In genomic region chr6:109229536-109229935, GRCh38 we compare ENCODE assay signal across 1 cellular context.
TF ChIP-seq lines count a peak whose summit lies in the region.

No MANE protein-coding gene starts in this region.

TF ChIP-seq in K562, 482 proteins besides CTCF, POLR2A, EP300 and RAD21 (continued from another document):
- TF ChIP-seq, protein P1, sequence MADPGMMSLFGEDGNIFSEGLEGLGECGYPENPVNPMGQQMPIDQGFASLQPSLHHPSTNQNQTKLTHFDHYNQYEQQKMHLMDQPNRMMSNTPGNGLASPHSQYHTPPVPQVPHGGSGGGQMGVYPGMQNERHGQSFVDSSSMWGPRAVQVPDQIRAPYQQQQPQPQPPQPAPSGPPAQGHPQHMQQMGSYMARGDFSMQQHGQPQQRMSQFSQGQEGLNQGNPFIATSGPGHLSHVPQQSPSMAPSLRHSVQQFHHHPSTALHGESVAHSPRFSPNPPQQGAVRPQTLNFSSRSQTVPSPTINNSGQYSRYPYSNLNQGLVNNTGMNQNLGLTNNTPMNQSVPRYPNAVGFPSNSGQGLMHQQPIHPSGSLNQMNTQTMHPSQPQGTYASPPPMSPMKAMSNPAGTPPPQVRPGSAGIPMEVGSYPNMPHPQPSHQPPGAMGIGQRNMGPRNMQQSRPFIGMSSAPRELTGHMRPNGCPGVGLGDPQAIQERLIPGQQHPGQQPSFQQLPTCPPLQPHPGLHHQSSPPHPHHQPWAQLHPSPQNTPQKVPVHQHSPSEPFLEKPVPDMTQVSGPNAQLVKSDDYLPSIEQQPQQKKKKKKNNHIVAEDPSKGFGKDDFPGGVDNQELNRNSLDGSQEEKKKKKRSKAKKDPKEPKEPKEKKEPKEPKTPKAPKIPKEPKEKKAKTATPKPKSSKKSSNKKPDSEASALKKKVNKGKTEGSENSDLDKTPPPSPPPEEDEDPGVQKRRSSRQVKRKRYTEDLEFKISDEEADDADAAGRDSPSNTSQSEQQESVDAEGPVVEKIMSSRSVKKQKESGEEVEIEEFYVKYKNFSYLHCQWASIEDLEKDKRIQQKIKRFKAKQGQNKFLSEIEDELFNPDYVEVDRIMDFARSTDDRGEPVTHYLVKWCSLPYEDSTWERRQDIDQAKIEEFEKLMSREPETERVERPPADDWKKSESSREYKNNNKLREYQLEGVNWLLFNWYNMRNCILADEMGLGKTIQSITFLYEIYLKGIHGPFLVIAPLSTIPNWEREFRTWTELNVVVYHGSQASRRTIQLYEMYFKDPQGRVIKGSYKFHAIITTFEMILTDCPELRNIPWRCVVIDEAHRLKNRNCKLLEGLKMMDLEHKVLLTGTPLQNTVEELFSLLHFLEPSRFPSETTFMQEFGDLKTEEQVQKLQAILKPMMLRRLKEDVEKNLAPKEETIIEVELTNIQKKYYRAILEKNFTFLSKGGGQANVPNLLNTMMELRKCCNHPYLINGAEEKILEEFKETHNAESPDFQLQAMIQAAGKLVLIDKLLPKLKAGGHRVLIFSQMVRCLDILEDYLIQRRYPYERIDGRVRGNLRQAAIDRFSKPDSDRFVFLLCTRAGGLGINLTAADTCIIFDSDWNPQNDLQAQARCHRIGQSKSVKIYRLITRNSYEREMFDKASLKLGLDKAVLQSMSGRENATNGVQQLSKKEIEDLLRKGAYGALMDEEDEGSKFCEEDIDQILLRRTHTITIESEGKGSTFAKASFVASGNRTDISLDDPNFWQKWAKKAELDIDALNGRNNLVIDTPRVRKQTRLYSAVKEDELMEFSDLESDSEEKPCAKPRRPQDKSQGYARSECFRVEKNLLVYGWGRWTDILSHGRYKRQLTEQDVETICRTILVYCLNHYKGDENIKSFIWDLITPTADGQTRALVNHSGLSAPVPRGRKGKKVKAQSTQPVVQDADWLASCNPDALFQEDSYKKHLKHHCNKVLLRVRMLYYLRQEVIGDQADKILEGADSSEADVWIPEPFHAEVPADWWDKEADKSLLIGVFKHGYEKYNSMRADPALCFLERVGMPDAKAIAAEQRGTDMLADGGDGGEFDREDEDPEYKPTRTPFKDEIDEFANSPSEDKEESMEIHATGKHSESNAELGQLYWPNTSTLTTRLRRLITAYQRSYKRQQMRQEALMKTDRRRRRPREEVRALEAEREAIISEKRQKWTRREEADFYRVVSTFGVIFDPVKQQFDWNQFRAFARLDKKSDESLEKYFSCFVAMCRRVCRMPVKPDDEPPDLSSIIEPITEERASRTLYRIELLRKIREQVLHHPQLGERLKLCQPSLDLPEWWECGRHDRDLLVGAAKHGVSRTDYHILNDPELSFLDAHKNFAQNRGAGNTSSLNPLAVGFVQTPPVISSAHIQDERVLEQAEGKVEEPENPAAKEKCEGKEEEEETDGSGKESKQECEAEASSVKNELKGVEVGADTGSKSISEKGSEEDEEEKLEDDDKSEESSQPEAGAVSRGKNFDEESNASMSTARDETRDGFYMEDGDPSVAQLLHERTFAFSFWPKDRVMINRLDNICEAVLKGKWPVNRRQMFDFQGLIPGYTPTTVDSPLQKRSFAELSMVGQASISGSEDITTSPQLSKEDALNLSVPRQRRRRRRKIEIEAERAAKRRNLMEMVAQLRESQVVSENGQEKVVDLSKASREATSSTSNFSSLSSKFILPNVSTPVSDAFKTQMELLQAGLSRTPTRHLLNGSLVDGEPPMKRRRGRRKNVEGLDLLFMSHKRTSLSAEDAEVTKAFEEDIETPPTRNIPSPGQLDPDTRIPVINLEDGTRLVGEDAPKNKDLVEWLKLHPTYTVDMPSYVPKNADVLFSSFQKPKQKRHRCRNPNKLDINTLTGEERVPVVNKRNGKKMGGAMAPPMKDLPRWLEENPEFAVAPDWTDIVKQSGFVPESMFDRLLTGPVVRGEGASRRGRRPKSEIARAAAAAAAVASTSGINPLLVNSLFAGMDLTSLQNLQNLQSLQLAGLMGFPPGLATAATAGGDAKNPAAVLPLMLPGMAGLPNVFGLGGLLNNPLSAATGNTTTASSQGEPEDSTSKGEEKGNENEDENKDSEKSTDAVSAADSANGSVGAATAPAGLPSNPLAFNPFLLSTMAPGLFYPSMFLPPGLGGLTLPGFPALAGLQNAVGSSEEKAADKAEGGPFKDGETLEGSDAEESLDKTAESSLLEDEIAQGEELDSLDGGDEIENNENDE (IDR thresholded peaks at IDR 0.05; ENCODE audit: low read depth, low read length), result no peak
- TF ChIP-seq JUND (IDR thresholded peaks at IDR 0.05; ENCODE audit: borderline replicate concordance, low read depth, low read length), result no peak
- peak; percentile 50; the same call in 1 of the 3 replicates for TF ChIP-seq JUND (tag; IDR thresholded peaks at IDR 0.05; ENCODE audit: borderline replicate concordance, low read depth, low read length)
- no peak for TF ChIP-seq CAMTA2 (CRISPR knock-in tag; conservative IDR thresholded peaks at IDR 0.05)
- TF ChIP-seq ZNF699 (CRISPR knock-in tag; IDR thresholded peaks at IDR 0.05; ENCODE audit: insufficient replicate concordance), result no peak
- no peak for TF ChIP-seq XRCC5 (IDR thresholded peaks at IDR 0.05; ENCODE audit: low read depth, low read length)
- TF ChIP-seq ELF1 (tag; IDR thresholded peaks at IDR 0.05), result no peak
- TF ChIP-seq NR2C2 (CRISPR knock-in tag; IDR thresholded peaks at IDR 0.05), result no peak
- TF ChIP-seq NR2C2 (tag; IDR thresholded peaks at IDR 0.05), result 0 out of 2 replicates have a peak, but pooled peaks have one; percentile 19
- TF ChIP-seq PRMT5 (CRISPR knock-in tag; IDR thresholded peaks at IDR 0.05), result no peak
- no peak for TF ChIP-seq MXI1 (IDR thresholded peaks at IDR 0.05; ENCODE audit: low read depth, low read length)
- TF ChIP-seq NCOA4 (IDR thresholded peaks at IDR 0.05; ENCODE audit: partially characterized antibody), result no peak
- no peak for TF ChIP-seq FOXA1 (IDR thresholded peaks at IDR 0.05; ENCODE audit: borderline replicate concordance)
- no peak for TF ChIP-seq FOS (IDR thresholded peaks at IDR 0.05; ENCODE audit: extremely low read depth, insufficient read length)
- peak; percentile 32; the same call in 1 of the 2 replicates for TF ChIP-seq HMBOX1 (IDR thresholded peaks at IDR 0.05)
- no peak for TF ChIP-seq IFI16 (CRISPR knock-in tag; IDR thresholded peaks at IDR 0.05)
- no peak for TF ChIP-seq TEAD1 (CRISPR knock-in tag; IDR thresholded peaks at IDR 0.05)
- peak in 1 of 2 experiments; percentile 67; a peak in 2 of 4 replicates for TF ChIP-seq FOXA3 (CRISPR knock-in tag; conservative IDR thresholded peaks at IDR 0.05 in 1 of 2, IDR thresholded peaks at IDR 0.05 in 1 of 2)
- TF ChIP-seq SMARCE1 (IDR thresholded peaks at IDR 0.05), result no peak
- TF ChIP-seq PKNOX1 (IDR thresholded peaks at IDR 0.05), result peak; percentile 28; the same call in 1 of the 2 replicates
- TF ChIP-seq ZNF436 (CRISPR knock-in tag; IDR thresholded peaks at IDR 0.05), result no peak
- no peak for TF ChIP-seq BRCA1 (IDR thresholded peaks at IDR 0.05)
- TF ChIP-seq BRCA1 (CRISPR knock-in tag; IDR thresholded peaks at IDR 0.05), result no peak
- no peak for TF ChIP-seq E2F1 (CRISPR knock-in tag; IDR thresholded peaks at IDR 0.05)
- TF ChIP-seq, protein P2, sequence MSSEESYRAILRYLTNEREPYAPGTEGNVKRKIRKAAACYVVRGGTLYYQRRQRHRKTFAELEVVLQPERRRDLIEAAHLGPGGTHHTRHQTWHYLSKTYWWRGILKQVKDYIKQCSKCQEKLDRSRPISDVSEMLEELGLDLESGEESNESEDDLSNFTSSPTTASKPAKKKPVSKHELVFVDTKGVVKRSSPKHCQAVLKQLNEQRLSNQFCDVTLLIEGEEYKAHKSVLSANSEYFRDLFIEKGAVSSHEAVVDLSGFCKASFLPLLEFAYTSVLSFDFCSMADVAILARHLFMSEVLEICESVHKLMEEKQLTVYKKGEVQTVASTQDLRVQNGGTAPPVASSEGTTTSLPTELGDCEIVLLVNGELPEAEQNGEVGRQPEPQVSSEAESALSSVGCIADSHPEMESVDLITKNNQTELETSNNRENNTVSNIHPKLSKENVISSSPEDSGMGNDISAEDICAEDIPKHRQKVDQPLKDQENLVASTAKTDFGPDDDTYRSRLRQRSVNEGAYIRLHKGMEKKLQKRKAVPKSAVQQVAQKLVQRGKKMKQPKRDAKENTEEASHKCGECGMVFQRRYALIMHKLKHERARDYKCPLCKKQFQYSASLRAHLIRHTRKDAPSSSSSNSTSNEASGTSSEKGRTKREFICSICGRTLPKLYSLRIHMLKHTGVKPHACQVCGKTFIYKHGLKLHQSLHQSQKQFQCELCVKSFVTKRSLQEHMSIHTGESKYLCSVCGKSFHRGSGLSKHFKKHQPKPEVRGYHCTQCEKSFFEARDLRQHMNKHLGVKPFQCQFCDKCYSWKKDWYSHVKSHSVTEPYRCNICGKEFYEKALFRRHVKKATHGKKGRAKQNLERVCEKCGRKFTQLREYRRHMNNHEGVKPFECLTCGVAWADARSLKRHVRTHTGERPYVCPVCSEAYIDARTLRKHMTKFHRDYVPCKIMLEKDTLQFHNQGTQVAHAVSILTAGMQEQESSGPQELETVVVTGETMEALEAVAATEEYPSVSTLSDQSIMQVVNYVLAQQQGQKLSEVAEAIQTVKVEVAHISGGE (CRISPR knock-in tag; IDR thresholded peaks at IDR 0.05), result no peak
- TF ChIP-seq MAFG (tag; conservative IDR thresholded peaks at IDR 0.05), result no peak
- TF ChIP-seq ZFX (CRISPR knock-in tag; IDR thresholded peaks at IDR 0.05), result no peak
